Comparison of ENCODE assay signal across 8 cellular contexts in the genomic region with DNA sequence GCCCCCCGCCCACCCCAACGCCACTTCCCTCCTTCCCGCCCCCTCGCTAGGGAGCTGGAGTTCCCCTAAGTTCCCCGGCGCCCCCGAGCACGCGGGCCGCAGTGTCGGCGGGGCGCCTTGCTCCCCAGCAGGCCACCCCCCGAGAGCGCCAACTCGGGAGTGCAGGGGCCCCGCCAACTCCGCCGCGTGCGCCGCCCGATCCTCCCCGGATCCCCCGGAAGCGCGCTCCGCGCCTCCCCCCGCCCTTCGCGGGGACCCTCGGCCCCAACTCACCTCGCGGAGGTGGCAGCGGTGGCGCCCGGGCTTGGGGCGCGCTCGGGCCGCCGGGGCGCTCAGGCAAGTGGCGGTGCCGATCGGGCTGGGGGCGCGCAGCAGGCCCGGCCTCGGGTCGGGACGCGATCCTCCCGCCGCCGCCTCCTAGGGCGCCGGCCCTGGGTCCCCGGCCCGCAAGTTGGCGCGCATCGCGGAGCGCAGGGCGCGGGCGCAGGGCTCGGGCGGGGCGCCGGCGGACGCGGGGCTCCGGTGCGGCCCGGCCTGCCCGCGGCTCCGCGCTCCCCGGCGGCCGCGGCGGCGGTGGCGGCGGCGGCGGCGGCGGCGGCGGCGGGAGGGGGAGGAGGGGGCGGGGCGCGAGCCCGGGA. TPM values are rescaled to one million over a fixed set of nuclear protein-coding genes. Genes with fewer than 3 reads are reported as not detected.
DNase-seq lines count a peak whose midpoint lies in the region; ATAC-seq and TF ChIP-seq lines count a peak whose summit lies in the region.

NCOR2 (minus strand) TSS at position 578 of the 638 bp plus-strand sequence. CDS start 72,361 bp downstream, outside the sequence.

- peaks cover 0 to 1% (median 0%) of the 10 kb centered on the region in 7 donors for H3K9me3 Mint-ChIP-seq in CD4-positive, CD25-positive, alpha-beta regulatory T cell

- H3K4me1 ChIP-seq in CD4-positive, CD25-positive, alpha-beta regulatory T cell (ENCODE audit: control insufficient read depth, insufficient read depth, low read length, poor library complexity, severe bottlenecking), result peaks cover 25% of the 10 kb centered on the region
- H3K4me1 ChIP-seq in HUES48 (ENCODE audit: control insufficient read depth, insufficient read depth, low read length), result peaks cover 41% of the 10 kb centered on the region

- no peaks in the 10 kb centered on the region for H3K27me3 ChIP-seq in CD4-positive, CD25-positive, alpha-beta regulatory T cell (ENCODE audit: control insufficient read depth, insufficient read depth, low read length)
- H3K27me3 ChIP-seq in HUES48 (ENCODE audit: control insufficient read depth, insufficient read depth, low read length) (no peaks in the 10 kb centered on the region), dorsolateral prefrontal cortex (no peaks in the 10 kb centered on the region)

- H3K36me3 Mint-ChIP-seq in CD4-positive, CD25-positive, alpha-beta regulatory T cell, result no peaks in the 10 kb centered on the region

- peak; percentile 39 to 52 (median 43) for DNase-seq in CD4-positive, CD25-positive, alpha-beta regulatory T cell
- DNase-seq in GM20000 (ENCODE audit: low spot score), result peak; percentile 84
- peak; percentile 67 for DNase-seq in activated CD4-positive, alpha-beta T cell treated with anti-CD3 and anti-CD28 coated beads for 48 hours
- no peak for DNase-seq in dorsolateral prefrontal cortex
- no peak for DNase-seq in mesenteric fat pad (ENCODE audit: low spot score)
- peak; percentile 9 to 19 for DNase-seq in stimulated activated CD8-positive, alpha-beta memory T cell treated with anti-CD3 and anti-CD28 coated beads, Interleukin-7, amount 100 ng/mL, for 1 hour (ENCODE audit: low read depth in 2 of 2)
- DNase-seq in kidney glomerular epithelial cell (lab: John Stamatoyannopoulos, UW), result no peak

- no peaks in the 10 kb centered on the region for H3K36me3 ChIP-seq in CD4-positive, CD25-positive, alpha-beta regulatory T cell (ENCODE audit: control insufficient read depth, insufficient read depth, low read length)
- no peaks in the 10 kb centered on the region for H3K36me3 ChIP-seq in HUES48 (ENCODE audit: control insufficient read depth, insufficient read depth, low read length)

- H3K27ac ChIP-seq in CD4-positive, CD25-positive, alpha-beta regulatory T cell (ENCODE audit: insufficient read depth, low read length, poor library complexity, severe bottlenecking), result peak within 1 kb of the TSS; percentile 81
- H3K27ac ChIP-seq in HUES48 (ENCODE audit: low read depth, low read length) (peak within 1 kb of the TSS; percentile 90), dorsolateral prefrontal cortex (peak within 1 kb of the TSS; percentile 81 to 99 (median 95))

- peak; percentile 20 to 21 for ATAC-seq in CD4-positive, CD25-positive, alpha-beta regulatory T cell (ENCODE audit: low read depth in 2 of 2)

- H3K4me3 ChIP-seq in CD4-positive, CD25-positive, alpha-beta regulatory T cell (ENCODE audit: low read depth, low read length), result peak within 1 kb of the TSS; percentile 61
- H3K4me3 ChIP-seq in HUES48 (ENCODE audit: low read depth, low read length) (peak within 1 kb of the TSS; percentile 82), dorsolateral prefrontal cortex (peak within 1 kb of the TSS; percentile 67 to 99 (median 93))

- H3K27ac Mint-ChIP-seq in CD4-positive, CD25-positive, alpha-beta regulatory T cell, result peak within 1 kb of the TSS; percentile 38 to 91 (median 43)

- H3K27me3 Mint-ChIP-seq in CD4-positive, CD25-positive, alpha-beta regulatory T cell, result no peaks in the 10 kb centered on the region

- intact Hi-C loops in dorsolateral prefrontal cortex (cut with DNase I), result loop anchor here in 1 of 2 donors (1.0 to 10.0 kb wide), 3 partner anchors 49 to 190 kb away; no protein-coding TSS in a partner anchor

- peak within 1 kb of the TSS; percentile 92 to 95 (median 94) for H3K4me3 Mint-ChIP-seq in CD4-positive, CD25-positive, alpha-beta regulatory T cell

- TF ChIP-seq CTCF in GM20000 (IDR thresholded peaks at IDR 0.05; ENCODE audit: extremely low read depth, missing control alignments), result no peak
- peak in 4 of 56 donors; percentile 3 to 6 (median 4) for TF ChIP-seq CTCF in dorsolateral prefrontal cortex (IDR thresholded peaks at IDR 0.05 in 54 of 56, conservative IDR thresholded peaks at IDR 0.05 in 2 of 56; ENCODE audit: low read depth in 1 of 56, partially characterized antibody in 56 of 56)

- peaks cover 0 to 33% (median 14%) of the 10 kb centered on the region in 4 donors for H3K4me1 Mint-ChIP-seq in CD4-positive, CD25-positive, alpha-beta regulatory T cell

- no peaks in the 10 kb centered on the region for H3K9me3 ChIP-seq in CD4-positive, CD25-positive, alpha-beta regulatory T cell (ENCODE audit: control insufficient read depth in 2 of 2, low read length in 2 of 2)
- H3K9me3 ChIP-seq in HUES48 (ENCODE audit: control insufficient read depth, insufficient read depth, low read length), result no peaks in the 10 kb centered on the region

- peak within 1 kb of the TSS; percentile 81; the same call in 1 of the 2 replicates for H3K9ac ChIP-seq in HUES48 (ENCODE audit: low read depth, low read length)

RNA-seq across cellular contexts. Expression of gene NCOR2, which starts in this region (rescaled TPM):
- 134 TPM for total RNA-seq in CD4-positive, CD25-positive, alpha-beta regulatory T cell
- 1 to 10 TPM; 2.0 to 4.1 (median 2.4) TPM for polyA plus RNA-seq in CD4-positive, CD25-positive, alpha-beta regulatory T cell
- total RNA-seq in dorsolateral prefrontal cortex (100 to 1,000 TPM; 202 to 379 (median 273) TPM), mesenteric fat pad (248 TPM)

Comparison
In these comparisons a context has a peak if more than half of its experiments do, and no peak if none do; other contexts are left out.
1. DNase-seq: peak in CD4-positive, CD25-positive, alpha-beta regulatory T cell (3 of 3), GM20000 (single experiment), activated CD4-positive, alpha-beta T cell treated with anti-CD3 and anti-CD28 coated beads for 48 hours (single experiment) and stimulated activated CD8-positive, alpha-beta memory T cell treated with anti-CD3 and anti-CD28 coated beads, Interleukin-7, amount 100 ng/mL, for 1 hour (2 of 2); none in dorsolateral prefrontal cortex (0 of 10), mesenteric fat pad (single experiment) and kidney glomerular epithelial cell (single experiment).
2. Peak in every context shown above with its lines, with median percentiles within 50 percentile points of each other: H3K27ac ChIP-seq and H3K4me3 ChIP-seq.